ENCODE assay signal across 28 cellular contexts in the genomic region with DNA sequence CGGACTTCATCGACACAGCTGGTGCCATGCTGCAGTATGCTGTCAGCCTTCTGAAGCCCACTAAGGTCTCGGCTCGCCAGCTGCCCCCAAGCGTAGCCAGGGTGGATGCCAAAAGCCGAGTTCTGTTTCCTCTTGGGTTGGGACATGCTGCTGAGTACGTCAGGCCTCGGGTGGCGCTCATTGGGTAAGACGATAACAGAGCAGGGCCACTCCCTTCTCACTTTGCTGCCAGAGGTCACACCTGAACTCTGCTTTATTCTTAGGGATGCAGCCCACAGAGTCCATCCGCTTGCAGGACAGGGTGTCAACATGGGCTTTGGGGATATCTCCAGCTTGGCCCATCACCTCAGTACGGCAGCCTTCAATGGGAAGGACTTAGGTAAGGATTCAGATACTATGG.
"Had no signal": no experiment of that assay in that cellular context is flagged by ENCODE, and none has a peak within 500 bp of the region (broad histone marks: within the 10 kb centered on the region; RNA-seq: fewer than 3 reads in every experiment).

No MANE protein-coding gene starts in this region.

- H2AFZ ChIP-seq: hepatocyte had no signal

- H3K4me1 ChIP-seq: foreskin keratinocyte, gastroesophageal sphincter, heart left ventricle, spleen, stomach, thyroid gland had no signal

- DNase-seq: caudate nucleus; cerebellar nuclear complex; cortex of kidney; effector memory CD8-positive, alpha-beta T cell; foreskin keratinocyte; heart left ventricle; left cardiac atrium; mesenchymal stem cell; naive thymus-derived CD8-positive, alpha-beta T cell; nephron progenitor cell; occipital lobe; ovary; posterior cingulate gyrus; psoas muscle; right cardiac atrium; spleen; stimulated activated CD4-positive, alpha-beta T cell treated with anti-CD3 and anti-CD28 coated beads, Interleukin-2, amount 100 ng/mL, for 48 hours; stimulated activated naive CD4-positive, alpha-beta T cell; stomach; thyroid gland; trophoblast cell had no signal

- H3K27me3 ChIP-seq: foreskin keratinocyte, gastroesophageal sphincter, heart left ventricle, hepatocyte, ovary, spleen, stomach, thyroid gland had no signal

- H3K9me3 ChIP-seq: gastroesophageal sphincter, heart left ventricle, ovary, psoas muscle, spleen, stomach, thyroid gland had no signal

- H3K36me3 ChIP-seq: ovary had no signal

- H3K4me2 ChIP-seq: hepatocyte had no signal

- H3K4me3 ChIP-seq: gastroesophageal sphincter, heart left ventricle, hepatocyte, lung, ovary, psoas muscle, skin epidermis, spleen, stomach, thyroid gland had no signal

- ATAC-seq: effector memory CD8-positive, alpha-beta T cell; esophagus mucosa; foreskin keratinocyte; gastroesophageal sphincter; heart left ventricle; left cardiac atrium; naive thymus-derived CD8-positive, alpha-beta T cell; psoas muscle; right cardiac atrium had no signal

- FAIRE-seq: islet of Langerhans had no signal

- H3K27ac ChIP-seq: epithelial cell of prostate, foreskin keratinocyte, gastroesophageal sphincter, heart left ventricle, hepatocyte, ovary, psoas muscle, skin epidermis, spleen, stomach, thyroid gland had no signal
